Comparison of ENCODE assay signal across 8 cellular contexts in the genomic region with DNA sequence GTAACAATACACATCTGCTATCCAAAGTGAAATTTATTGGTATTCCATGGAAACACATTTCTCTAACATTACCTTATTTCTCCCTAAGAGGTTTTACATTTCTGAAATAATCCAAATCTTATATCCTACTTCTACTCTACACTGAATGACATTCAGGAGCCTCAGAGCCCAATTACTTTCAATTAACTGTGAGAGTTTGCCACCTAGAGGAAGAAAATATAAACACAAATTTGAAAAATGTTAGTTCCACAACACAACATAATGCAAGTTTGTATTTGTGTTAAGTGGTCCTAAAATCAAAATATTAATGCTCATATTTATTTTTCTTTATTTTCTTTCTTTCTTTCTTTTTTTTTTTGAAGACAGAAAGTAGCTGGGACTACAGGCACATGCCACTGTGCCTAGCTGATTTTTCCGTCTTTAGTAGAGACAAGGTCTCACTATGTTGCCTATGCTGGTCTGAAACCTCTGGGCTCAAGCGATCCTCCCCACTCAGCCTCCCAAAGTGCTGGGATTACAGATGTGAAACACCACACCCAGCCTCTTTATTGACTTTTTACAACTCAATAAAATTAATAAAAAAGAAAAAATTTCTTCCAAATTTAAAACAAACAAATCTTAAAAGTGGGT. TPM values are rescaled to one million over a fixed set of nuclear protein-coding genes. Genes with fewer than 3 reads are reported as not detected.
DNase-seq lines count a peak whose midpoint lies in the region; ATAC-seq and TF ChIP-seq lines count a peak whose summit lies in the region.

No MANE protein-coding gene starts in this region.

- H2BK5ac ChIP-seq in IMR-90 (ENCODE audit: low read depth, low read length, poor library complexity, severe bottlenecking), result no peak overlapping the region

- peak; percentile 27; the same call in 1 of the 2 replicates for ATAC-seq in IMR-90 (ENCODE audit: low read depth)
- no peak for ATAC-seq in activated B cell treated with CpG ODN at 0.5 μM for 24 hours (ENCODE audit: low read depth)
- no peak for ATAC-seq in HG03439 (IDR thresholded peaks at IDR 0.05; ENCODE audit: unreplicated experiment)
- ATAC-seq in GM21381 (IDR thresholded peaks at IDR 0.05; ENCODE audit: unreplicated experiment), result no peak
- no peak for ATAC-seq in sciatic nerve

- H4K5ac ChIP-seq in IMR-90 (ENCODE audit: low read depth, low read length), result no peak overlapping the region

- no peak overlapping the region for H2BK120ac ChIP-seq in IMR-90 (ENCODE audit: low read depth, low read length)

- no peaks in the 10 kb centered on the region for H3K9me3 ChIP-seq in IMR-90 (ENCODE audit: control insufficient read depth, insufficient read depth, low read length)

- H3K4me2 ChIP-seq in IMR-90 (ENCODE audit: low read depth, low read length), result no peak overlapping the region

- H3K23ac ChIP-seq in IMR-90 (ENCODE audit: low read depth, low read length), result no peak overlapping the region

- no peak overlapping the region for H4K8ac ChIP-seq in IMR-90 (ENCODE audit: low read depth in 2 of 2, low read length in 2 of 2)

- CTCF ChIA-PET in IMR-90 (lab: Yijun Ruan, JAX), result no interaction called here
- CTCF ChIA-PET in activated B cell treated with CpG ODN at 0.5 μM for 24 hours (lab: Charles Lee), result interaction anchor here (1.6 kb wide), 1 partner anchor 20 kb away, joined by 5 read pairs; no protein-coding TSS in a partner anchor

- H3K4me3 ChIP-seq in IMR-90 (ENCODE audit: insufficient read depth, low read depth, low read length), result no peak overlapping the region

- WGBS in IMR-90 (ENCODE audit: extremely low coverage in 2 of 2, insufficient read length in 1 of 2), 2 experiments, result no CpG with 5 or more reads among the region's 2 CpGs

- intact Hi-C loops in IMR-90 (cut with micrococcal nuclease) (no loop called here), activated B cell treated with CpG ODN at 0.5 μM for 24 hours (cut with micrococcal nuclease) (loop anchor here (1.0 to 2.0 kb wide), 2 partner anchors 116 to 239 kb away; no protein-coding TSS in a partner anchor), sciatic nerve (cut with DNase I) (no loop called here)

- dilution Hi-C loops in IMR-90 (cut with HindIII; ENCODE audit: low sequenced_read_pairs, unreplicated experiment), result no loop called here

- peaks cover 13% of the 10 kb centered on the region for H3K9me1 ChIP-seq in IMR-90 (ENCODE audit: insufficient read depth, low read length)

- H3K79me1 ChIP-seq in IMR-90 (ENCODE audit: low read depth in 1 of 2, low read length in 2 of 2), result peaks cover 8 to 25% of the 10 kb centered on the region in 2 experiments; a peak in 3 of 4 replicates

- peak; percentile 14 for DNase-seq in D341Med (ENCODE audit: low spot score)
- DNase-seq in IMR-90, result peak; percentile 20
- no peak for DNase-seq in activated B cell treated with CpG ODN at 0.5 μM for 24 hours
- peak in 2 of 3 donors; percentile 4 to 12 for DNase-seq in immature natural killer cell
- no peak for DNase-seq in epidermal melanocyte (ENCODE audit: insufficient read length, low spot score)
- no peak for DNase-seq in sciatic nerve (ENCODE audit: low spot score)

- no peak overlapping the region for H4K91ac ChIP-seq in IMR-90 (ENCODE audit: insufficient read depth, low read depth, low read length)

- POLR2A ChIA-PET in IMR-90 (lab: Charles Lee; ENCODE audit: unreplicated experiment) (no interaction called here), activated B cell treated with CpG ODN at 0.5 μM for 24 hours (lab: Charles Lee) (no interaction called here)

- no peak overlapping the region for H3K4me3 Mint-ChIP-seq in activated B cell treated with CpG ODN at 0.5 μM for 24 hours
- H3K4me3 Mint-ChIP-seq in immature natural killer cell, result no peak overlapping the region

- TF ChIP-seq CTCF in IMR-90 (conservative IDR thresholded peaks at IDR 0.05; ENCODE audit: low read depth, low read length) (peak; percentile 45), activated B cell treated with CpG ODN at 0.5 μM for 24 hours (IDR thresholded peaks at IDR 0.05) (peak; percentile 27)

- no peak overlapping the region for H2BK20ac ChIP-seq in IMR-90 (ENCODE audit: low read depth, low read length)

- H3K27ac Mint-ChIP-seq in activated B cell treated with CpG ODN at 0.5 μM for 24 hours, result no peak overlapping the region
- peak overlapping the region in 1 of 6 donors; percentile 61 for H3K27ac Mint-ChIP-seq in immature natural killer cell

- no peak overlapping the region for H3K56ac ChIP-seq in IMR-90 (ENCODE audit: extremely low read depth, insufficient read depth, low read length)

- H2AK5ac ChIP-seq in IMR-90 (ENCODE audit: low read depth, low read length), result no peak overlapping the region

- H3K27me3 ChIP-seq in IMR-90 (ENCODE audit: control insufficient read depth, insufficient read depth, low read length), result no peaks in the 10 kb centered on the region

- no peak overlapping the region for H2AK9ac ChIP-seq in IMR-90 (replicated peaks; ENCODE audit: low read depth, low read length, poor library complexity)

- peaks cover 11% of the 10 kb centered on the region for H3K4me1 ChIP-seq in IMR-90 (ENCODE audit: control insufficient read depth, insufficient read depth, low read length)

- no peak overlapping the region for H3K9ac ChIP-seq in IMR-90 (ENCODE audit: low read depth, low read length)

- no peak overlapping the region for H3K27ac ChIP-seq in IMR-90 (ENCODE audit: insufficient read depth, low read length)

- H2AFZ ChIP-seq in IMR-90 (replicated peaks; ENCODE audit: low read length, poor library complexity), result no peak overlapping the region

- H3K36me3 Mint-ChIP-seq in activated B cell treated with CpG ODN at 0.5 μM for 24 hours (ENCODE audit: low read depth), result peaks cover 62% of the 10 kb centered on the region
- H3K36me3 Mint-ChIP-seq in immature natural killer cell, result peaks cover 17 to 32% (median 18%) of the 10 kb centered on the region in 3 donors

- BruUV-seq in IMR-90 (replicated peaks; lab: Mats Ljungman, UMichigan), result no TSS peak

- no peak overlapping the region for H2BK15ac ChIP-seq in IMR-90 (ENCODE audit: low read depth, low read length)

- H3K14ac ChIP-seq in IMR-90 (replicated peaks; ENCODE audit: low read depth, low read length), result no peak overlapping the region

- peaks cover 7% of the 10 kb centered on the region for H3K4me1 Mint-ChIP-seq in activated B cell treated with CpG ODN at 0.5 μM for 24 hours
- peaks cover 0 to 7% of the 10 kb centered on the region in 2 donors for H3K4me1 Mint-ChIP-seq in immature natural killer cell

- no peak overlapping the region for H3K4ac ChIP-seq in IMR-90 (ENCODE audit: low read depth, low read length)

- peak; percentile 52 for TF ChIP-seq RAD21 in IMR-90 (IDR thresholded peaks at IDR 0.05; ENCODE audit: low read length)

- H3K9me3 Mint-ChIP-seq in activated B cell treated with CpG ODN at 0.5 μM for 24 hours (no peaks in the 10 kb centered on the region), immature natural killer cell (no peaks in the 10 kb centered on the region)

- in situ Hi-C loops in IMR-90 (cut with MboI; ENCODE audit: low sequenced_read_pairs), result no loop called here

- H3K36me3 ChIP-seq in IMR-90 (ENCODE audit: control insufficient read depth, insufficient read depth, low read length), result peaks cover 9% of the 10 kb centered on the region

- H3K18ac ChIP-seq in IMR-90 (ENCODE audit: low read depth, low read length), result no peak overlapping the region

- H4K20me1 ChIP-seq in IMR-90 (ENCODE audit: insufficient read depth, low read length), result no peaks in the 10 kb centered on the region

- H3K27me3 Mint-ChIP-seq in activated B cell treated with CpG ODN at 0.5 μM for 24 hours (no peaks in the 10 kb centered on the region), immature natural killer cell (ENCODE audit: low read depth in 3 of 3) (peaks cover 0 to 1% (median 0%) of the 10 kb centered on the region in 3 donors)

- TF ChIP-seq POLR2A in IMR-90 (IDR thresholded peaks at IDR 0.05; ENCODE audit: low read depth, low read length), result no peak

TF ChIP-seq in IMR-90, 13 proteins besides CTCF, POLR2A, EP300 and RAD21:
- no peak for TF ChIP-seq CEBPB (IDR thresholded peaks at IDR 0.05; ENCODE audit: low read depth, low read length)
- TF ChIP-seq MAFK (IDR thresholded peaks at IDR 0.05; ENCODE audit: low read depth, low read length), result no peak
- peak; percentile 48 for TF ChIP-seq SMC3 (IDR thresholded peaks at IDR 0.05; ENCODE audit: low read depth, low read length)
- no peak for TF ChIP-seq RFX5 (IDR thresholded peaks at IDR 0.05; ENCODE audit: low read depth, low read length)
TF ChIP-seq in IMR-90: peak in this region for 1.

RNA-seq across cellular contexts. Expression of gene ATAD1, which starts 46.0 kb away (rescaled TPM):
- 21.9 and 41.4 TPM in 2 replicates for total RNA-seq in IMR-90 (2012; rRNA removed)
- 11.7 and 12.7 TPM in 2 replicates for polyA plus RNA-seq in IMR-90 (2012; rRNA removed)
- 1.2 and 1.5 TPM in 2 replicates for polyA plus RNA-seq in IMR-90 (2012; cell fraction: cytosol; rRNA removed)
- polyA plus RNA-seq in IMR-90 (2012; cell fraction: nucleus; rRNA removed; ENCODE audit: low replicate concordance), result 0.53 and 6.8 TPM in 2 replicates
- 34.7 and 42.6 TPM in 2 replicates for total RNA-seq in activated B cell treated with CpG ODN at 0.5 μM for 24 hours
- polyA plus RNA-seq in immature natural killer cell, result 10 to 100 TPM; 31.2 to 44.0 (median 42.1) TPM
- total RNA-seq in sciatic nerve, result 59.5 TPM

Comparison
In these comparisons a context has a peak if more than half of its experiments do, and no peak if none do; other contexts are left out.
1. DNase-seq: peak in D341Med (single experiment), IMR-90 (single experiment) and immature natural killer cell (2 of 3); none in activated B cell treated with CpG ODN at 0.5 μM for 24 hours (single experiment), epidermal melanocyte (single experiment) and sciatic nerve (single experiment).